1 cellular context compared by ENCODE assay signal in the genomic region with DNA sequence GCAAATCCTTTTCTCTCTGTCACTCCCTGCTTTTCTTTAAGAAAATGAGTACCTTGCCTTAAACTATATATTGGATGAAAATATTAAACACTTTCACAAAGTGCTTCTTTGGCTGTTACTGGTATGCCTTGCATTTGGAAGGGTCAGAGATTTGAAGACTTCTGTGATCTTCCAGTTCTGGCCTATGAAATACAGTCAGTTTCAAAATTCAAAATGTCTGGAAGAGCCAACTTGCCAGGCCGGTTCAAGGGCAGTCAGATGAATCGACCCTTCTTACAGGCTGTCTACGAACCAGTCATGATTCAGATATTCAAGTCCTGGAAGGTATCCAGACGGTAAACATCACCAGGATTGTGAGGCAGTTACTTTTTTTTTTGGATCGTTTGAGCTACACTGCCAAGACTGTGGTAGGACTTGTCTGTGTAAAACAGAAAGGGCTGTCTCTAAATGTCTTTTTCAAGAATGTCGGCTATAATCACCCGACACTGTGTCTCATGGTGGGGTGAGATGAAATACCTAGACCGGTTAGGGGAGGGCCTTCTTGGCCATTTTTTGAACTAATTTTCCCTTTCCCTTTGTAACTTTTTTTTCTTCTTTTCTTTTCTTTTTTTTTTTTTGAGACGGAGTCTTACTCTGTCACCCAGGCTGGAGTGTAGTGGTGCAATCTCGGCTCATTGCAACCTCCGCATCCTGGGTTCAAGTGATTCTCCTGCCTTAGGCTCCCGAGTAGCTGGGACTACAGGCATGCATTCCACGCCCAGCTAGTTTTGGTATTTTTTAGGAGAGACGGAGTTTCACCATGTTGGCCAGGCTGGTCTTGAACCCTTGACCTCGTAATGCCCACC.
A peak's percentile ranks its signal among the peaks of the same experiment; 100 is the strongest.
TF ChIP-seq lines count a peak whose summit lies in the region.

No MANE protein-coding gene starts in this region.

TF ChIP-seq in HepG2, 621 proteins besides CTCF, POLR2A, EP300 and RAD21 (continued from another document and continues in another):
- TF ChIP-seq, protein P1, sequence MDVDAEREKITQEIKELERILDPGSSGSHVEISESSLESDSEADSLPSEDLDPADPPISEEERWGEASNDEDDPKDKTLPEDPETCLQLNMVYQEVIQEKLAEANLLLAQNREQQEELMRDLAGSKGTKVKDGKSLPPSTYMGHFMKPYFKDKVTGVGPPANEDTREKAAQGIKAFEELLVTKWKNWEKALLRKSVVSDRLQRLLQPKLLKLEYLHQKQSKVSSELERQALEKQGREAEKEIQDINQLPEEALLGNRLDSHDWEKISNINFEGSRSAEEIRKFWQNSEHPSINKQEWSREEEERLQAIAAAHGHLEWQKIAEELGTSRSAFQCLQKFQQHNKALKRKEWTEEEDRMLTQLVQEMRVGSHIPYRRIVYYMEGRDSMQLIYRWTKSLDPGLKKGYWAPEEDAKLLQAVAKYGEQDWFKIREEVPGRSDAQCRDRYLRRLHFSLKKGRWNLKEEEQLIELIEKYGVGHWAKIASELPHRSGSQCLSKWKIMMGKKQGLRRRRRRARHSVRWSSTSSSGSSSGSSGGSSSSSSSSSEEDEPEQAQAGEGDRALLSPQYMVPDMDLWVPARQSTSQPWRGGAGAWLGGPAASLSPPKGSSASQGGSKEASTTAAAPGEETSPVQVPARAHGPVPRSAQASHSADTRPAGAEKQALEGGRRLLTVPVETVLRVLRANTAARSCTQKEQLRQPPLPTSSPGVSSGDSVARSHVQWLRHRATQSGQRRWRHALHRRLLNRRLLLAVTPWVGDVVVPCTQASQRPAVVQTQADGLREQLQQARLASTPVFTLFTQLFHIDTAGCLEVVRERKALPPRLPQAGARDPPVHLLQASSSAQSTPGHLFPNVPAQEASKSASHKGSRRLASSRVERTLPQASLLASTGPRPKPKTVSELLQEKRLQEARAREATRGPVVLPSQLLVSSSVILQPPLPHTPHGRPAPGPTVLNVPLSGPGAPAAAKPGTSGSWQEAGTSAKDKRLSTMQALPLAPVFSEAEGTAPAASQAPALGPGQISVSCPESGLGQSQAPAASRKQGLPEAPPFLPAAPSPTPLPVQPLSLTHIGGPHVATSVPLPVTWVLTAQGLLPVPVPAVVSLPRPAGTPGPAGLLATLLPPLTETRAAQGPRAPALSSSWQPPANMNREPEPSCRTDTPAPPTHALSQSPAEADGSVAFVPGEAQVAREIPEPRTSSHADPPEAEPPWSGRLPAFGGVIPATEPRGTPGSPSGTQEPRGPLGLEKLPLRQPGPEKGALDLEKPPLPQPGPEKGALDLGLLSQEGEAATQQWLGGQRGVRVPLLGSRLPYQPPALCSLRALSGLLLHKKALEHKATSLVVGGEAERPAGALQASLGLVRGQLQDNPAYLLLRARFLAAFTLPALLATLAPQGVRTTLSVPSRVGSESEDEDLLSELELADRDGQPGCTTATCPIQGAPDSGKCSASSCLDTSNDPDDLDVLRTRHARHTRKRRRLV (CRISPR knock-in tag; IDR thresholded peaks at IDR 0.05) = no peak
- TF ChIP-seq ATM (IDR thresholded peaks at IDR 0.05; ENCODE audit: borderline replicate concordance) = no peak
- no peak for TF ChIP-seq AGO2 (optimal IDR thresholded peaks at IDR 0.05; ENCODE audit: low read depth, low read length)
- TF ChIP-seq ZNF256 (CRISPR knock-in tag; conservative IDR thresholded peaks at IDR 0.05) = no peak
- TF ChIP-seq PLRG1 (conservative IDR thresholded peaks at IDR 0.05) = no peak
- TF ChIP-seq MXD4 (CRISPR knock-in tag; IDR thresholded peaks at IDR 0.05) = no peak
- no peak for TF ChIP-seq ZNF510 (CRISPR knock-in tag; IDR thresholded peaks at IDR 0.05; ENCODE audit: low read depth)
- TF ChIP-seq ZNF703 (CRISPR knock-in tag; IDR thresholded peaks at IDR 0.05; ENCODE audit: borderline replicate concordance) = no peak
- no peak for TF ChIP-seq ZNF839 (CRISPR knock-in tag; IDR thresholded peaks at IDR 0.05; ENCODE audit: borderline replicate concordance)
- no peak for TF ChIP-seq ZNF7 (CRISPR knock-in tag; IDR thresholded peaks at IDR 0.05)
- peak; percentile 65; the same call in 1 of the 2 replicates for TF ChIP-seq ELF3 (CRISPR knock-in tag; IDR thresholded peaks at IDR 0.05)
- no peak for TF ChIP-seq ZNF83 (CRISPR knock-in tag; IDR thresholded peaks at IDR 0.05; ENCODE audit: borderline replicate concordance)
- TF ChIP-seq, protein P2, sequence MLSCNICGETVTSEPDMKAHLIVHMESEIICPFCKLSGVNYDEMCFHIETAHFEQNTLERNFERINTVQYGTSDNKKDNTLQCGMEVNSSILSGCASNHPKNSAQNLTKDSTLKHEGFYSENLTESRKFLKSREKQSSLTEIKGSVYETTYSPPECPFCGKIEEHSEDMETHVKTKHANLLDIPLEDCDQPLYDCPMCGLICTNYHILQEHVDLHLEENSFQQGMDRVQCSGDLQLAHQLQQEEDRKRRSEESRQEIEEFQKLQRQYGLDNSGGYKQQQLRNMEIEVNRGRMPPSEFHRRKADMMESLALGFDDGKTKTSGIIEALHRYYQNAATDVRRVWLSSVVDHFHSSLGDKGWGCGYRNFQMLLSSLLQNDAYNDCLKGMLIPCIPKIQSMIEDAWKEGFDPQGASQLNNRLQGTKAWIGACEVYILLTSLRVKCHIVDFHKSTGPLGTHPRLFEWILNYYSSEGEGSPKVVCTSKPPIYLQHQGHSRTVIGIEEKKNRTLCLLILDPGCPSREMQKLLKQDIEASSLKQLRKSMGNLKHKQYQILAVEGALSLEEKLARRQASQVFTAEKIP (CRISPR knock-in tag; IDR thresholded peaks at IDR 0.05; ENCODE audit: borderline replicate concordance) = no peak
- TF ChIP-seq, protein P3, sequence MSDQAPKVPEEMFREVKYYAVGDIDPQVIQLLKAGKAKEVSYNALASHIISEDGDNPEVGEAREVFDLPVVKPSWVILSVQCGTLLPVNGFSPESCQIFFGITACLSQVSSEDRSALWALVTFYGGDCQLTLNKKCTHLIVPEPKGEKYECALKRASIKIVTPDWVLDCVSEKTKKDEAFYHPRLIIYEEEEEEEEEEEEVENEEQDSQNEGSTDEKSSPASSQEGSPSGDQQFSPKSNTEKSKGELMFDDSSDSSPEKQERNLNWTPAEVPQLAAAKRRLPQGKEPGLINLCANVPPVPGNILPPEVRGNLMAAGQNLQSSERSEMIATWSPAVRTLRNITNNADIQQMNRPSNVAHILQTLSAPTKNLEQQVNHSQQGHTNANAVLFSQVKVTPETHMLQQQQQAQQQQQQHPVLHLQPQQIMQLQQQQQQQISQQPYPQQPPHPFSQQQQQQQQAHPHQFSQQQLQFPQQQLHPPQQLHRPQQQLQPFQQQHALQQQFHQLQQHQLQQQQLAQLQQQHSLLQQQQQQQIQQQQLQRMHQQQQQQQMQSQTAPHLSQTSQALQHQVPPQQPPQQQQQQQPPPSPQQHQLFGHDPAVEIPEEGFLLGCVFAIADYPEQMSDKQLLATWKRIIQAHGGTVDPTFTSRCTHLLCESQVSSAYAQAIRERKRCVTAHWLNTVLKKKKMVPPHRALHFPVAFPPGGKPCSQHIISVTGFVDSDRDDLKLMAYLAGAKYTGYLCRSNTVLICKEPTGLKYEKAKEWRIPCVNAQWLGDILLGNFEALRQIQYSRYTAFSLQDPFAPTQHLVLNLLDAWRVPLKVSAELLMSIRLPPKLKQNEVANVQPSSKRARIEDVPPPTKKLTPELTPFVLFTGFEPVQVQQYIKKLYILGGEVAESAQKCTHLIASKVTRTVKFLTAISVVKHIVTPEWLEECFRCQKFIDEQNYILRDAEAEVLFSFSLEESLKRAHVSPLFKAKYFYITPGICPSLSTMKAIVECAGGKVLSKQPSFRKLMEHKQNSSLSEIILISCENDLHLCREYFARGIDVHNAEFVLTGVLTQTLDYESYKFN (CRISPR knock-in tag; conservative IDR thresholded peaks at IDR 0.05) = peak; percentile 49; the same call in 1 of the 2 replicates
- TF ChIP-seq, protein P4, sequence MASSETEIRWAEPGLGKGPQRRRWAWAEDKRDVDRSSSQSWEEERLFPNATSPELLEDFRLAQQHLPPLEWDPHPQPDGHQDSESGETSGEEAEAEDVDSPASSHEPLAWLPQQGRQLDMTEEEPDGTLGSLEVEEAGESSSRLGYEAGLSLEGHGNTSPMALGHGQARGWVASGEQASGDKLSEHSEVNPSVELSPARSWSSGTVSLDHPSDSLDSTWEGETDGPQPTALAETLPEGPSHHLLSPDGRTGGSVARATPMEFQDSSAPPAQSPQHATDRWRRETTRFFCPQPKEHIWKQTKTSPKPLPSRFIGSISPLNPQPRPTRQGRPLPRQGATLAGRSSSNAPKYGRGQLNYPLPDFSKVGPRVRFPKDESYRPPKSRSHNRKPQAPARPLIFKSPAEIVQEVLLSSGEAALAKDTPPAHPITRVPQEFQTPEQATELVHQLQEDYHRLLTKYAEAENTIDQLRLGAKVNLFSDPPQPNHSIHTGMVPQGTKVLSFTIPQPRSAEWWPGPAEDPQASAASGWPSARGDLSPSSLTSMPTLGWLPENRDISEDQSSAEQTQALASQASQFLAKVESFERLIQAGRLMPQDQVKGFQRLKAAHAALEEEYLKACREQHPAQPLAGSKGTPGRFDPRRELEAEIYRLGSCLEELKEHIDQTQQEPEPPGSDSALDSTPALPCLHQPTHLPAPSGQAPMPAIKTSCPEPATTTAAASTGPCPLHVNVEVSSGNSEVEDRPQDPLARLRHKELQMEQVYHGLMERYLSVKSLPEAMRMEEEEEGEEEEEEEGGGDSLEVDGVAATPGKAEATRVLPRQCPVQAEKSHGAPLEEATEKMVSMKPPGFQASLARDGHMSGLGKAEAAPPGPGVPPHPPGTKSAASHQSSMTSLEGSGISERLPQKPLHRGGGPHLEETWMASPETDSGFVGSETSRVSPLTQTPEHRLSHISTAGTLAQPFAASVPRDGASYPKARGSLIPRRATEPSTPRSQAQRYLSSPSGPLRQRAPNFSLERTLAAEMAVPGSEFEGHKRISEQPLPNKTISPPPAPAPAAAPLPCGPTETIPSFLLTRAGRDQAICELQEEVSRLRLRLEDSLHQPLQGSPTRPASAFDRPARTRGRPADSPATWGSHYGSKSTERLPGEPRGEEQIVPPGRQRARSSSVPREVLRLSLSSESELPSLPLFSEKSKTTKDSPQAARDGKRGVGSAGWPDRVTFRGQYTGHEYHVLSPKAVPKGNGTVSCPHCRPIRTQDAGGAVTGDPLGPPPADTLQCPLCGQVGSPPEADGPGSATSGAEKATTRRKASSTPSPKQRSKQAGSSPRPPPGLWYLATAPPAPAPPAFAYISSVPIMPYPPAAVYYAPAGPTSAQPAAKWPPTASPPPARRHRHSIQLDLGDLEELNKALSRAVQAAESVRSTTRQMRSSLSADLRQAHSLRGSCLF (CRISPR knock-in tag; IDR thresholded peaks at IDR 0.05; ENCODE audit: borderline replicate concordance) = no peak
- TF ChIP-seq JUN (CRISPR knock-in tag; IDR thresholded peaks at IDR 0.05) = 0 out of 2 replicates have a peak, but pooled peaks have one; percentile 41
- no peak for TF ChIP-seq ZNF766 (CRISPR knock-in tag; IDR thresholded peaks at IDR 0.05; ENCODE audit: borderline replicate concordance)
- no peak for TF ChIP-seq MAFF (IDR thresholded peaks at IDR 0.05; ENCODE audit: low read depth, low read length)
- 0 out of 2 replicates have a peak, but pooled peaks have one; percentile 68 for TF ChIP-seq DNMT3B (CRISPR knock-in tag; conservative IDR thresholded peaks at IDR 0.05)
- peak; percentile 24 for TF ChIP-seq XRCC5 (optimal IDR thresholded peaks at IDR 0.05; ENCODE audit: low read length)
- TF ChIP-seq, protein P5, sequence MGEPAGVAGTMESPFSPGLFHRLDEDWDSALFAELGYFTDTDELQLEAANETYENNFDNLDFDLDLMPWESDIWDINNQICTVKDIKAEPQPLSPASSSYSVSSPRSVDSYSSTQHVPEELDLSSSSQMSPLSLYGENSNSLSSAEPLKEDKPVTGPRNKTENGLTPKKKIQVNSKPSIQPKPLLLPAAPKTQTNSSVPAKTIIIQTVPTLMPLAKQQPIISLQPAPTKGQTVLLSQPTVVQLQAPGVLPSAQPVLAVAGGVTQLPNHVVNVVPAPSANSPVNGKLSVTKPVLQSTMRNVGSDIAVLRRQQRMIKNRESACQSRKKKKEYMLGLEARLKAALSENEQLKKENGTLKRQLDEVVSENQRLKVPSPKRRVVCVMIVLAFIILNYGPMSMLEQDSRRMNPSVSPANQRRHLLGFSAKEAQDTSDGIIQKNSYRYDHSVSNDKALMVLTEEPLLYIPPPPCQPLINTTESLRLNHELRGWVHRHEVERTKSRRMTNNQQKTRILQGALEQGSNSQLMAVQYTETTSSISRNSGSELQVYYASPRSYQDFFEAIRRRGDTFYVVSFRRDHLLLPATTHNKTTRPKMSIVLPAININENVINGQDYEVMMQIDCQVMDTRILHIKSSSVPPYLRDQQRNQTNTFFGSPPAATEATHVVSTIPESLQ (CRISPR knock-in tag; conservative IDR thresholded peaks at IDR 0.05) = no peak
- peak; percentile 49 for TF ChIP-seq JARID2 (CRISPR knock-in tag; IDR thresholded peaks at IDR 0.05; ENCODE audit: insufficient replicate concordance)
- TF ChIP-seq ZNF282 (IDR thresholded peaks at IDR 0.05; ENCODE audit: partially characterized antibody) = no peak
- no peak for TF ChIP-seq PHB2 (IDR thresholded peaks at IDR 0.05; ENCODE audit: partially characterized antibody)
- no peak for TF ChIP-seq PCBP2 (optimal IDR thresholded peaks at IDR 0.05; ENCODE audit: low read depth, low read length, poor library complexity, severe bottlenecking)
- peak; percentile 26; the same call in 1 of the 2 replicates for TF ChIP-seq HDAC1 (CRISPR knock-in tag; IDR thresholded peaks at IDR 0.05)
- no peak for TF ChIP-seq ZNF136 (CRISPR knock-in tag; IDR thresholded peaks at IDR 0.05; ENCODE audit: low read depth)
- TF ChIP-seq, protein P6, sequence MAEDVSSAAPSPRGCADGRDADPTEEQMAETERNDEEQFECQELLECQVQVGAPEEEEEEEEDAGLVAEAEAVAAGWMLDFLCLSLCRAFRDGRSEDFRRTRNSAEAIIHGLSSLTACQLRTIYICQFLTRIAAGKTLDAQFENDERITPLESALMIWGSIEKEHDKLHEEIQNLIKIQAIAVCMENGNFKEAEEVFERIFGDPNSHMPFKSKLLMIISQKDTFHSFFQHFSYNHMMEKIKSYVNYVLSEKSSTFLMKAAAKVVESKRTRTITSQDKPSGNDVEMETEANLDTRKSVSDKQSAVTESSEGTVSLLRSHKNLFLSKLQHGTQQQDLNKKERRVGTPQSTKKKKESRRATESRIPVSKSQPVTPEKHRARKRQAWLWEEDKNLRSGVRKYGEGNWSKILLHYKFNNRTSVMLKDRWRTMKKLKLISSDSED (CRISPR knock-in tag; IDR thresholded peaks at IDR 0.05) = no peak
- TF ChIP-seq, protein P7, sequence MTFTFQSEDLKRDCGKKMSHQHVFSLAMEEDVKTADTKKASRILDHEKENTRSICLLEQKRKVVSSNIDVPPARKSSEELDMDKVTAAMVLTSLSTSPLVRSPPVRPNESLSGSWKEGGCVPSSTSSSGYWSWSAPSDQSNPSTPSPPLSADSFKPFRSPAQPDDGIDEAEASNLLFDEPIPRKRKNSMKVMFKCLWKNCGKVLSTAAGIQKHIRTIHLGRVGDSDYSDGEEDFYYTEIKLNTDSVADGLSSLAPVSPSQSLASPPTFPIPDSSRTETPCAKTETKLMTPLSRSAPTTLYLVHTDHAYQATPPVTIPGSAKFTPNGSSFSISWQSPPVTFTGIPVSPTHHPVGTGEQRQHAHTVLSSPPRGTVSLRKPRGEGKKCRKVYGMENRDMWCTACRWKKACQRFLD (CRISPR knock-in tag; IDR thresholded peaks at IDR 0.05; ENCODE audit: borderline replicate concordance) = no peak
